ENCODE assay signal across 8 cellular contexts in genomic region chr7:101538596-101539459, GRCh38.
DNase-seq lines count a peak whose midpoint lies in the region; ATAC-seq and TF ChIP-seq lines count a peak whose summit lies in the region.

No MANE protein-coding gene starts in this region.

- no peak overlapping the region for H3K9ac ChIP-seq in mammary epithelial cell (ENCODE audit: insufficient read depth, low read length)

- TF ChIP-seq CTCF in DOHH2 (IDR thresholded peaks at IDR 0.05; ENCODE audit: low read depth, low read length, poor library complexity, severe bottlenecking) (peak; percentile 99), WI38 (IDR thresholded peaks at IDR 0.05; ENCODE audit: low read depth, low read length) (peak; percentile 84), mammary epithelial cell (conservative IDR thresholded peaks at IDR 0.05 in 1 of 2, IDR thresholded peaks at IDR 0.05 in 1 of 2; ENCODE audit: extremely low read depth in 1 of 2, insufficient read depth in 1 of 2, low read depth in 1 of 2, low read length in 2 of 2) (peak; percentile 72 to 89)

- H3K9me2 ChIP-seq in DOHH2 (replicated peaks; ENCODE audit: control insufficient read depth, low read length), result no peaks in the 10 kb centered on the region

- H3K36me3 ChIP-seq in DOHH2 (ENCODE audit: control insufficient read depth, low read length), result no peaks in the 10 kb centered on the region
- no peaks in the 10 kb centered on the region for H3K36me3 ChIP-seq in mammary epithelial cell (ENCODE audit: insufficient read depth, low read length)

- 33% methylated on average over 12 of the region's 15 CpGs for WGBS in mammary epithelial cell (ENCODE audit: low coverage, missing lambda C conversion rate)

- H4K20me1 ChIP-seq in DOHH2 (ENCODE audit: control insufficient read depth, insufficient read depth, low read depth, low read length) (no peaks in the 10 kb centered on the region), mammary epithelial cell (ENCODE audit: insufficient read depth, low read length) (no peaks in the 10 kb centered on the region)

- no peaks in the 10 kb centered on the region for H3F3A ChIP-seq in DOHH2 (ENCODE audit: control insufficient read depth, insufficient read depth)

- no peak overlapping the region for H3K4me2 ChIP-seq in DOHH2 (ENCODE audit: low read length)
- no peak overlapping the region for H3K4me2 ChIP-seq in mammary epithelial cell (ENCODE audit: insufficient read depth, low read depth, low read length)

- in situ Hi-C loops in mammary epithelial cell (cut with MboI; ENCODE audit: low sequenced_read_pairs in 2 of 2), result loop anchor here in 1 of 2 donors (25.0 kb wide), 1 partner anchor 848 kb away; the partner anchor contains the start of gene PRKRIP1

- H3K27ac ChIP-seq in DOHH2 (ENCODE audit: low read depth, low read length) (no peak overlapping the region), mammary epithelial cell (ENCODE audit: insufficient read depth, low read depth, low read length) (no peak overlapping the region)

- no peaks in the 10 kb centered on the region for H3K79me2 ChIP-seq in DOHH2 (ENCODE audit: control insufficient read depth, low read length)
- no peaks in the 10 kb centered on the region for H3K79me2 ChIP-seq in mammary epithelial cell (ENCODE audit: insufficient read depth, low read length)

- H3K27me3 ChIP-seq in DOHH2 (ENCODE audit: control insufficient read depth, low read length), result peaks cover 20% of the 10 kb centered on the region
- H3K27me3 ChIP-seq in mammary epithelial cell (ENCODE audit: insufficient read depth, low read length), result no peaks in the 10 kb centered on the region

- CTCF ChIA-PET in mammary epithelial cell (lab: Charles Lee; ENCODE audit: low non-redundant PET), result no interaction called here

- H3K9me3 ChIP-seq in DOHH2 (ENCODE audit: control insufficient read depth, insufficient read depth, low read length), result no peaks in the 10 kb centered on the region
- no peaks in the 10 kb centered on the region for H3K9me3 ChIP-seq in mammary epithelial cell (replicated peaks; ENCODE audit: insufficient read depth, low read length)

- dilution Hi-C loops in mammary epithelial cell (cut with HindIII; ENCODE audit: low sequenced_read_pairs), result no loop called here

- DNase-seq in LHCN-M2 (ENCODE audit: low read depth) (peak; percentile 44), mammary epithelial cell (peak; percentile 25), left lobe of liver (ENCODE audit: low spot score) (peak; percentile 77)
- DNase-seq in stimulated activated CD4-positive, alpha-beta T cell treated with anti-CD3 and anti-CD28 coated beads, TNF-alpha, amount 100 ng/mL, for 1 hour (ENCODE audit: low read depth in 3 of 3, low spot score in 1 of 3), result peak; percentile 7 to 51 (median 13)

- ATAC-seq in left lobe of liver (peak; percentile 34), HG02678 (IDR thresholded peaks at IDR 0.05; ENCODE audit: unreplicated experiment) (no peak), HG03457 (IDR thresholded peaks at IDR 0.05; ENCODE audit: unreplicated experiment) (no peak)

- intact Hi-C loops in mammary epithelial cell (cut with micrococcal nuclease), result loop anchor here (5.0 kb wide), 1 partner anchor 177 kb away; the partner anchor contains the start of gene COL26A1

- H3K4me3 ChIP-seq in DOHH2 (ENCODE audit: low read length) (no peak overlapping the region), WI38 (ENCODE audit: low read depth, low read length) (no peak overlapping the region), mammary epithelial cell (replicated peaks in 1 of 3; ENCODE audit: insufficient read depth in 1 of 3, low read depth in 2 of 3, low read length in 3 of 3) (no peak overlapping the region)

- no TSS peak for BruUV-seq in mammary epithelial cell (replicated peaks; lab: Mats Ljungman, UMichigan)

- H2AFZ ChIP-seq in mammary epithelial cell (ENCODE audit: low read depth, low read length), result no peak overlapping the region

- no peaks in the 10 kb centered on the region; the same call in 1 of the 2 replicates for H3K4me1 ChIP-seq in DOHH2 (ENCODE audit: control insufficient read depth, low read length)
- H3K4me1 ChIP-seq in mammary epithelial cell (ENCODE audit: insufficient read depth, low read length), result no peaks in the 10 kb centered on the region

Comparison
In these comparisons a context has a peak if more than half of its experiments do, and no peak if none do; other contexts are left out.
1. DNase-seq: peak in every context shown above with its lines; median percentile 77 in left lobe of liver; 44 in LHCN-M2; 25 in mammary epithelial cell; 13 in stimulated activated CD4-positive, alpha-beta T cell treated with anti-CD3 and anti-CD28 coated beads, TNF-alpha, amount 100 ng/mL, for 1 hour.